Comparison of ENCODE assay signal across 17 cellular contexts in genomic region chr15:87211547-87211946, GRCh38.
"Had no signal": no experiment of that assay in that cellular context is flagged by ENCODE, and none has a peak within 500 bp of the region (broad histone marks: within the 10 kb centered on the region; RNA-seq: fewer than 3 reads in every experiment).

No MANE protein-coding gene starts in this region.

- H3K27me3 ChIP-seq: MG63, SJSA1 had no signal

- FAIRE-seq: RCC 7860 had no signal

- H3K9me3 ChIP-seq: MG63, SJSA1 had no signal

- H3K4me3 ChIP-seq: MG63, SJSA1, SK-N-MC had no signal

- H3K36me3 ChIP-seq: MG63, SJSA1 had no signal

- DNase-seq: KBM-7, MG63, NCI-H1092 treated with DMSO at 0.1 percent for 48 hours, NCI-H1436, NCI-H187, NCI-H2029, NCI-H2081 treated with DMSO at 0.1 percent for 48 hours, NCI-H2171, NCI-H446 treated with DMSO at 0.1 percent for 48 hours, NCI-H510A treated with DMSO at 0.1 percent for 48 hours, NCI-H526, NCI-H748 treated with DMSO at 0.1 percent for 48 hours, Right ventricle myocardium superior, SIG-M5 had no signal

- H3K27ac ChIP-seq: SJSA1, SK-N-MC had no signal
